Comparison of ENCODE assay signal across 14 cellular contexts in genomic region chr12:51281202-51281924, GRCh38. TPM values are rescaled to one million over a fixed set of nuclear protein-coding genes. Genes with fewer than 3 reads are reported as not detected.
A peak's percentile ranks its signal among the peaks of the same experiment; 100 is the strongest.
DNase-seq lines count a peak whose midpoint lies in the region; ATAC-seq and TF ChIP-seq lines count a peak whose summit lies in the region.
"Had no signal": no experiment of that assay in that cellular context is flagged by ENCODE, and none has a peak within 500 bp of the region (broad histone marks: within the 10 kb centered on the region; RNA-seq: fewer than 3 reads in every experiment).

No MANE protein-coding gene starts in this region.

- H3K9me3 Mint-ChIP-seq in natural killer cell treated with Interleukin-12 subunit alpha and Interleukin-12 subunit beta and Interleukin-15 and Interleukin-18, amount 100 ng/mL, for 72 hours, result no peaks in the 10 kb centered on the region
- H3K9me3 Mint-ChIP-seq: activated T-cell treated with anti-CD3 and anti-CD28 coated beads, Interleukin-2, amount 50 U/mL, for 4 hours; nephron had no signal

- H3K9me3 ChIP-seq in PC-3 (ENCODE audit: low read length) (no peaks in the 10 kb centered on the region), left ventricle myocardium inferior (replicated peaks) (no peaks in the 10 kb centered on the region)

- no peaks in the 10 kb centered on the region for H3K79me2 ChIP-seq in PC-3 (ENCODE audit: low read length)

- TF ChIP-seq CTCF in PC-3 (conservative IDR thresholded peaks at IDR 0.05; ENCODE audit: low read depth, low read length) (no peak), left ventricle myocardium inferior (IDR thresholded peaks at IDR 0.05; ENCODE audit: borderline replicate concordance) (no peak)

- peak; percentile 63 for DNase-seq in EL
- peak; percentile 36 for DNase-seq in PC-3
- no peak for DNase-seq in natural killer cell treated with Interleukin-12 subunit alpha and Interleukin-12 subunit beta and Interleukin-15 and Interleukin-18, amount 100 ng/mL, for 72 hours (ENCODE audit: low spot score)
- DNase-seq in left ventricle myocardium inferior, result no peak
- no peak for DNase-seq in COLO668 (lab: John Stamatoyannopoulos, UW; ENCODE audit: unreplicated experiment)
- DNase-seq: activated T-cell treated with anti-CD3 and anti-CD28 coated beads, Interleukin-2, amount 50 U/mL, for 4 hours; KG1; NCI-H2107 had no signal

- H3K9me2 ChIP-seq in PC-3 (replicated peaks; ENCODE audit: low read length), result no peaks in the 10 kb centered on the region

- no peak overlapping the region for H2AFZ ChIP-seq in PC-3 (ENCODE audit: low read length)

- CTCF ChIA-PET in PC-3 (lab: Charles Lee), result no interaction called here

- peak overlapping the region; percentile 39 to 44 for H3K27ac Mint-ChIP-seq in natural killer cell treated with Interleukin-12 subunit alpha and Interleukin-12 subunit beta and Interleukin-15 and Interleukin-18, amount 100 ng/mL, for 72 hours
- H3K27ac Mint-ChIP-seq: nephron had no signal

- no peak overlapping the region for H3K4me3 Mint-ChIP-seq in natural killer cell treated with Interleukin-12 subunit alpha and Interleukin-12 subunit beta and Interleukin-15 and Interleukin-18, amount 100 ng/mL, for 72 hours
- H3K4me3 Mint-ChIP-seq: activated T-cell treated with anti-CD3 and anti-CD28 coated beads, Interleukin-2, amount 50 U/mL, for 4 hours; nephron had no signal

- H3F3A ChIP-seq in PC-3 (ENCODE audit: low read length, unreplicated experiment), result no peaks in the 10 kb centered on the region

- H3K4me2 ChIP-seq in PC-3 (ENCODE audit: low read length), result no peak overlapping the region

- H3K4me1 ChIP-seq in PC-3 (ENCODE audit: insufficient read depth, low read length) (no peaks in the 10 kb centered on the region), left ventricle myocardium inferior (no peaks in the 10 kb centered on the region)

- H3K4me3 ChIP-seq in PC-3 (ENCODE audit: low read length) (no peak overlapping the region), left ventricle myocardium inferior (no peak overlapping the region)
- H3K4me3 ChIP-seq: SK-N-MC had no signal

- BruUV-seq in PC-3 (replicated peaks; lab: Mats Ljungman, UMichigan), result no TSS peak

- peak; percentile 42; the same call in 1 of the 2 replicates for ATAC-seq in PC-3
- ATAC-seq in esophagus mucosa, result peak; percentile 63
- ATAC-seq in natural killer cell treated with Interleukin-12 subunit alpha and Interleukin-12 subunit beta and Interleukin-15 and Interleukin-18, amount 100 ng/mL, for 72 hours, result no peak
- ATAC-seq in GM18867 (IDR thresholded peaks at IDR 0.05; ENCODE audit: unreplicated experiment), result no peak
- ATAC-seq: activated CD4-positive, CD25-positive, alpha-beta regulatory T cell treated with anti-CD3 and anti-CD28 coated beads, Interleukin-2, amount 50 U/mL, for 24 hours; activated T-cell treated with anti-CD3 and anti-CD28 coated beads, Interleukin-2, amount 50 U/mL, for 4 hours had no signal

- H3K4me1 Mint-ChIP-seq in natural killer cell treated with Interleukin-12 subunit alpha and Interleukin-12 subunit beta and Interleukin-15 and Interleukin-18, amount 100 ng/mL, for 72 hours (ENCODE audit: low read depth in 2 of 2), result peaks cover 0 to 3% of the 10 kb centered on the region in 2 donors
- H3K4me1 Mint-ChIP-seq: nephron had no signal

- intact Hi-C loops in PC-3 (cut with micrococcal nuclease), result no loop called here
- intact Hi-C loops in left ventricle myocardium inferior (cut with micrococcal nuclease), result no loop called here

- peaks cover 5% of the 10 kb centered on the region for H3K36me3 Mint-ChIP-seq in natural killer cell treated with Interleukin-12 subunit alpha and Interleukin-12 subunit beta and Interleukin-15 and Interleukin-18, amount 100 ng/mL, for 72 hours

- H3K9ac ChIP-seq in PC-3 (ENCODE audit: low read length), result no peak overlapping the region

- no peaks in the 10 kb centered on the region for H3K27me3 Mint-ChIP-seq in natural killer cell treated with Interleukin-12 subunit alpha and Interleukin-12 subunit beta and Interleukin-15 and Interleukin-18, amount 100 ng/mL, for 72 hours

- H3K27me3 ChIP-seq in PC-3 (ENCODE audit: low read length) (no peaks in the 10 kb centered on the region), left ventricle myocardium inferior (ENCODE audit: low read depth) (peaks cover 10% of the 10 kb centered on the region)

- no peak overlapping the region for H3K27ac ChIP-seq in PC-3 (ENCODE audit: low read length)
- no peak overlapping the region for H3K27ac ChIP-seq in left ventricle myocardium inferior (replicated peaks)
- H3K27ac ChIP-seq: SK-N-MC had no signal

- no peaks in the 10 kb centered on the region for H4K20me1 ChIP-seq in PC-3 (ENCODE audit: low read length)

- POLR2A ChIA-PET in PC-3 (lab: Charles Lee; ENCODE audit: unreplicated experiment), result no interaction called here

- no peaks in the 10 kb centered on the region for H3K36me3 ChIP-seq in PC-3 (ENCODE audit: low read depth, low read length)
- no peaks in the 10 kb centered on the region for H3K36me3 ChIP-seq in left ventricle myocardium inferior

RNA-seq across cellular contexts. Expression of gene SMAGP, which starts 11.1 kb away (rescaled TPM):
- total RNA-seq in PC-3 (2014; rRNA removed), result 55.3 and 62.5 TPM in 2 replicates
- total RNA-seq in esophagus mucosa, result 96.2 TPM
- 10 to 100 TPM in 1 of 2 donors, 1 to 10 TPM in 1; 3.8 to 11.5 TPM for total RNA-seq in natural killer cell treated with Interleukin-12 subunit alpha and Interleukin-12 subunit beta and Interleukin-15 and Interleukin-18, amount 100 ng/mL, for 72 hours
- total RNA-seq in left ventricle myocardium inferior, result 3.3 TPM

RNA-seq across cellular contexts. Expression of gene BIN2, which starts 42.6 kb away (rescaled TPM):
- total RNA-seq in PC-3 (2014; rRNA removed) (not detected in 2 replicates), esophagus mucosa (1.5 TPM), left ventricle myocardium inferior (1.6 TPM)
- 100 to 1,000 TPM in 1 of 2 donors, 10 to 100 TPM in 1; 93.6 to 115 TPM for total RNA-seq in natural killer cell treated with Interleukin-12 subunit alpha and Interleukin-12 subunit beta and Interleukin-15 and Interleukin-18, amount 100 ng/mL, for 72 hours
- total RNA-seq: kidney epithelial cell had no signal

RNA-seq across cellular contexts. Expression of gene DAZAP2, which starts 42.7 kb away (rescaled TPM):
- total RNA-seq in PC-3 (2014; rRNA removed), result 56.1 and 57.4 TPM in 2 replicates
- total RNA-seq in esophagus mucosa, result 109 TPM
- total RNA-seq in natural killer cell treated with Interleukin-12 subunit alpha and Interleukin-12 subunit beta and Interleukin-15 and Interleukin-18, amount 100 ng/mL, for 72 hours, result 100 to 1,000 TPM in 1 of 2 donors, 10 to 100 TPM in 1; 78.3 to 141 TPM
- 179 TPM for total RNA-seq in left ventricle myocardium inferior

Comparison
In these comparisons a context has a peak if more than half of its experiments do, and no peak if none do; other contexts are left out.
1. DNase-seq: peak in EL (single experiment) and PC-3 (single experiment); none in natural killer cell treated with Interleukin-12 subunit alpha and Interleukin-12 subunit beta and Interleukin-15 and Interleukin-18, amount 100 ng/mL, for 72 hours (single experiment), left ventricle myocardium inferior (single experiment) and COLO668 (single experiment).
2. ATAC-seq: peak in PC-3 (single experiment) and esophagus mucosa (single experiment); none in natural killer cell treated with Interleukin-12 subunit alpha and Interleukin-12 subunit beta and Interleukin-15 and Interleukin-18, amount 100 ng/mL, for 72 hours (0 of 2) and GM18867 (single experiment).
3. RNA of gene BIN2, which starts 42.6 kb away (total RNA-seq): 93.6 to 115 TPM in natural killer cell treated with Interleukin-12 subunit alpha and Interleukin-12 subunit beta and Interleukin-15 and Interleukin-18, amount 100 ng/mL, for 72 hours; 1.6 TPM in left ventricle myocardium inferior (single experiment), 1.5 TPM in esophagus mucosa (single experiment) and not detected in PC-3; every median in the first group is over 10 times any median in the second.